Comparison of ENCODE assay signal across 9 cellular contexts in genomic region chr2:23524261-23524706, GRCh38.
DNase-seq lines count a peak whose midpoint lies in the region.
"Had no signal": no experiment of that assay in that cellular context is flagged by ENCODE, and none has a peak within 500 bp of the region (broad histone marks: within the 10 kb centered on the region; RNA-seq: fewer than 3 reads in every experiment).

No MANE protein-coding gene starts in this region.

- DNase-seq in HPDE6-E6E7 (ENCODE audit: extremely low spot score) = peak; percentile 29
- DNase-seq in amniotic stem cell (lab: John Stamatoyannopoulos, UW) = peak; percentile 51
- DNase-seq in iPS-NIHi11 (ENCODE audit: low spot score) = peak; percentile 55
- DNase-seq in NCI-H1105 (lab: John Stamatoyannopoulos, UW) = no peak
- no peak for DNase-seq in activated CD4-positive, alpha-beta memory T cell treated with anti-CD3 and anti-CD28 coated beads for 36 hours
- DNase-seq in activated CD4-positive, alpha-beta T cell treated with anti-CD3 and anti-CD28 coated beads for 48 hours = no peak
- no peak for DNase-seq in activated CD8-positive, alpha-beta memory T cell treated with anti-CD3 and anti-CD28 coated beads for 24 hours
- DNase-seq: NCI-H774 had no signal

- H3K4me1 Mint-ChIP-seq in activated CD4-positive, alpha-beta memory T cell treated with anti-CD3 and anti-CD28 coated beads for 36 hours (ENCODE audit: low read depth) = peaks cover 8% of the 10 kb centered on the region

- intact Hi-C loops in activated CD4-positive, alpha-beta memory T cell treated with anti-CD3 and anti-CD28 coated beads for 36 hours (cut with micrococcal nuclease) = no loop called here

- no peak overlapping the region for H3K4me3 Mint-ChIP-seq in activated CD4-positive, alpha-beta memory T cell treated with anti-CD3 and anti-CD28 coated beads for 36 hours

- peaks cover 4% of the 10 kb centered on the region for H3K27me3 Mint-ChIP-seq in activated CD4-positive, alpha-beta memory T cell treated with anti-CD3 and anti-CD28 coated beads for 36 hours

- CTCF ChIA-PET in activated CD4-positive, alpha-beta memory T cell treated with anti-CD3 and anti-CD28 coated beads for 36 hours (lab: Charles Lee) = no interaction called here

- POLR2A ChIA-PET in activated CD4-positive, alpha-beta memory T cell treated with anti-CD3 and anti-CD28 coated beads for 36 hours (lab: Charles Lee) = no interaction called here

- no peaks in the 10 kb centered on the region for H3K9me3 Mint-ChIP-seq in activated CD4-positive, alpha-beta memory T cell treated with anti-CD3 and anti-CD28 coated beads for 36 hours

- no peaks in the 10 kb centered on the region for H3K36me3 Mint-ChIP-seq in activated CD4-positive, alpha-beta memory T cell treated with anti-CD3 and anti-CD28 coated beads for 36 hours

- peak overlapping the region; percentile 30 for H3K27ac ChIP-seq in temporal lobe (ENCODE audit: low read depth, low read length)

- no peak overlapping the region for H3K27ac Mint-ChIP-seq in activated CD4-positive, alpha-beta memory T cell treated with anti-CD3 and anti-CD28 coated beads for 36 hours

Comparison
In these comparisons a context has a peak if more than half of its experiments do, and no peak if none do; other contexts are left out.
1. DNase-seq: peak in HPDE6-E6E7 (single experiment), amniotic stem cell (single experiment) and iPS-NIHi11 (single experiment); none in NCI-H1105 (single experiment), activated CD4-positive, alpha-beta memory T cell treated with anti-CD3 and anti-CD28 coated beads for 36 hours (single experiment), activated CD4-positive, alpha-beta T cell treated with anti-CD3 and anti-CD28 coated beads for 48 hours (single experiment) and activated CD8-positive, alpha-beta memory T cell treated with anti-CD3 and anti-CD28 coated beads for 24 hours (single experiment).